12 cellular contexts compared by ENCODE assay signal in genomic region chr3:9279959-9280358, GRCh38. TPM values are rescaled to one million over a fixed set of nuclear protein-coding genes. Genes with fewer than 3 reads are reported as not detected.
DNase-seq lines count a peak whose midpoint lies in the region; ATAC-seq and TF ChIP-seq lines count a peak whose summit lies in the region.
"Had no signal": no experiment of that assay in that cellular context is flagged by ENCODE, and none has a peak within 500 bp of the region (broad histone marks: within the 10 kb centered on the region; RNA-seq: fewer than 3 reads in every experiment).

No MANE protein-coding gene starts in this region.

- H3K27ac ChIP-seq in dorsolateral prefrontal cortex (peak overlapping the region in 45 of 59 donors; percentile 0 to 79 (median 58)), mesodermal cell (ENCODE audit: low read depth, low read length, severe bottlenecking) (peak overlapping the region; percentile 92)

- H3K27me3 ChIP-seq in dorsolateral prefrontal cortex: no peaks in the 10 kb centered on the region
- no peaks in the 10 kb centered on the region for H3K27me3 ChIP-seq in H7 (ENCODE audit: control insufficient read depth, insufficient read depth, low read length)

- no peak for TF ChIP-seq POLR2A in NB4 (IDR thresholded peaks at IDR 0.05; ENCODE audit: extremely low read depth, insufficient read length)

- 49% methylated on average over 6 of the region's 6 CpGs for WGBS in mesodermal cell (ENCODE audit: insufficient coverage in 2 of 2), 2 experiments

- TF ChIP-seq CTCF in NB4 (IDR thresholded peaks at IDR 0.05; ENCODE audit: low read depth, low read length) (no peak), dorsolateral prefrontal cortex (IDR thresholded peaks at IDR 0.05 in 54 of 56, conservative IDR thresholded peaks at IDR 0.05 in 2 of 56; ENCODE audit: low read depth in 1 of 56, partially characterized antibody in 56 of 56) (no peak)

- peak; percentile 82 for DNase-seq in Ammon's horn (ENCODE audit: low spot score)
- DNase-seq in NB4 (ENCODE audit: low read depth): peak; percentile 7
- DNase-seq in dorsolateral prefrontal cortex: peak in 6 of 10 donors; percentile 27 to 47 (median 34)
- DNase-seq in H7: no peak
- no peak for DNase-seq in NCI-H1105 (lab: John Stamatoyannopoulos, UW)
- no peak for DNase-seq in activated naive CD4-positive, alpha-beta T cell treated with anti-CD3 and anti-CD28 coated beads, Interleukin-2, amount 50 U/mL, for 16 hours
- DNase-seq: activated CD8-positive, alpha-beta T cell treated with anti-CD3 and anti-CD28 coated beads for 36 hours; activated naive CD8-positive, alpha-beta T cell treated with anti-CD3 and anti-CD28 coated beads, Interleukin-2, amount 10 ng/mL, durations not matched to agents 7 days and 5 days; NCI-H82; right cardiac atrium had no signal

- peaks cover 7% of the 10 kb centered on the region for H3K4me1 ChIP-seq in mesodermal cell (ENCODE audit: control insufficient read depth, insufficient read depth, low read length, poor library complexity, severe bottlenecking)

- H3K36me3 ChIP-seq in mesodermal cell (ENCODE audit: control insufficient read depth, insufficient read depth, low read length) (no peaks in the 10 kb centered on the region), H7 (replicated peaks; ENCODE audit: control insufficient read depth, insufficient read depth, low read length) (no peaks in the 10 kb centered on the region)

- no peaks in the 10 kb centered on the region for H3K9me3 ChIP-seq in mesodermal cell (ENCODE audit: control insufficient read depth, low read length)

- intact Hi-C loops in dorsolateral prefrontal cortex (cut with DNase I): no loop called here

- H3K4me3 ChIP-seq in NB4 (ENCODE audit: low read depth, low read length) (no peak overlapping the region), dorsolateral prefrontal cortex (peak overlapping the region in 41 of 59 donors; percentile 1 to 54 (median 30)), mesodermal cell (ENCODE audit: extremely low read depth, insufficient read depth, low read length, poor library complexity, severe bottlenecking) (no peak overlapping the region), H7 (ENCODE audit: insufficient read depth, low read depth, low read length) (no peak overlapping the region)

- no peak for ATAC-seq in HG02840 (IDR thresholded peaks at IDR 0.05; ENCODE audit: low FRiP score, unreplicated experiment)
- ATAC-seq: activated CD8-positive, alpha-beta T cell treated with anti-CD3 and anti-CD28 coated beads for 36 hours; right cardiac atrium had no signal

RNA-seq across cellular contexts. Expression of gene SRGAP3, which starts 30.5 kb away (rescaled TPM):
- total RNA-seq in dorsolateral prefrontal cortex: 100 to 1,000 TPM in 114 of 120 experiments, 10 to 100 TPM in 6; 93.9 to 187 (median 139) TPM
- 10.9 TPM for polyA plus RNA-seq in mesodermal cell (2013, experiment 1 of 2)
- 8.9 TPM for polyA plus RNA-seq in mesodermal cell (2013, experiment 2 of 2)
- total RNA-seq in H7 (2014; rRNA removed; shearing (Covaris generic)): 5.0 and 5.3 TPM in 2 replicates

Comparison
In these comparisons a context has a peak if more than half of its experiments do, and no peak if none do; other contexts are left out.
1. DNase-seq: peak in Ammon's horn (single experiment), NB4 (single experiment) and dorsolateral prefrontal cortex (6 of 10); none in H7 (single experiment), NCI-H1105 (single experiment) and activated naive CD4-positive, alpha-beta T cell treated with anti-CD3 and anti-CD28 coated beads, Interleukin-2, amount 50 U/mL, for 16 hours (single experiment).
2. H3K4me3 ChIP-seq: peak in dorsolateral prefrontal cortex (41 of 59); none in NB4 (single experiment), mesodermal cell (single experiment) and H7 (single experiment).
3. RNA of gene SRGAP3, which starts 30.5 kb away (total RNA-seq): 93.9 to 187 TPM in dorsolateral prefrontal cortex; 5.0 to 5.3 TPM in H7; every median in the first group is over 10 times any median in the second.